8 cellular contexts compared by ENCODE assay signal in the genomic region with DNA sequence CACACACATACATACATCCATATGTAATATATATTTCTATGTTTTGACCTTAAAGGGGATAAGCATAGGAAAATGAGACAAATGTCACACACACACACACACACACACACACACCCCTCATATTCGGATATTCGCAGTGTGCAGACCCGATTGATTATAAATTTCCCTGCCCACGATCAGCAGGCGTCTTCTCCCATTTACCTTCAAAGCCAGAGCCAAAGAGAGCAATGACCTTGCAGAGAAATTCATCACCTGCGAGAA. TPM values are rescaled to one million over a fixed set of nuclear protein-coding genes. Genes with fewer than 3 reads are reported as not detected.
DNase-seq lines count a peak whose midpoint lies in the region; ATAC-seq and TF ChIP-seq lines count a peak whose summit lies in the region.

No MANE protein-coding gene starts in this region.

- TF ChIP-seq POLR2A in gastroesophageal sphincter (IDR thresholded peaks at IDR 0.05) = no peak

- intact Hi-C loops in psoas muscle (cut with DNase I) = no loop called here

- TF ChIP-seq CTCF in VCaP (conservative IDR thresholded peaks at IDR 0.05) = no peak
- TF ChIP-seq CTCF in gastroesophageal sphincter (IDR thresholded peaks at IDR 0.05) = no peak
- TF ChIP-seq CTCF in psoas muscle (IDR thresholded peaks at IDR 0.05) = no peak

- WGBS in gastroesophageal sphincter (ENCODE audit: low coverage in 1 of 2), 2 donors = 19% methylated on average over 4 to 5 of the region's 6 CpGs
- WGBS in psoas muscle, 3 donors = 23 to 30% (median 26%) methylated on average over 6 of the region's 6 CpGs

- DNase-seq in psoas muscle = no peak
- DNase-seq in medulla oblongata (ENCODE audit: extremely low spot score) = no peak
- no peak for DNase-seq in NCI-H1436 (lab: John Stamatoyannopoulos, UW)
- DNase-seq in HuH-7 (ENCODE audit: low spot score) = no peak

- TF ChIP-seq EP300 in gastroesophageal sphincter (IDR thresholded peaks at IDR 0.05) = no peak

- peak overlapping the region; percentile 33 for H3K4me3 ChIP-seq in GM08714 (ENCODE audit: low read length)
- peak overlapping the region; percentile 61 to 71 for H3K4me3 ChIP-seq in gastroesophageal sphincter
- H3K4me3 ChIP-seq in psoas muscle = peak overlapping the region; percentile 68

- H3K27me3 ChIP-seq in gastroesophageal sphincter (no peaks in the 10 kb centered on the region), psoas muscle (ENCODE audit: insufficient read depth in 3 of 3, low read length in 2 of 3) (peaks cover 0 to 26% (median 4%) of the 10 kb centered on the region in 3 donors)

- H3K9me3 ChIP-seq in gastroesophageal sphincter (no peaks in the 10 kb centered on the region), psoas muscle (no peaks in the 10 kb centered on the region)

- H3K36me3 ChIP-seq in gastroesophageal sphincter = no peaks in the 10 kb centered on the region
- no peaks in the 10 kb centered on the region for H3K36me3 ChIP-seq in psoas muscle (ENCODE audit: insufficient read depth in 1 of 2, low read depth in 1 of 2)

- H3K4me1 ChIP-seq in gastroesophageal sphincter (peaks cover 0 to 23% (median 0%) of the 10 kb centered on the region in 3 donors), psoas muscle (no peaks in the 10 kb centered on the region)

- ATAC-seq in gastroesophageal sphincter (no peak), psoas muscle (no peak), HG02798 (IDR thresholded peaks at IDR 0.05; ENCODE audit: poor library complexity, unreplicated experiment) (no peak)

- H3K27ac ChIP-seq in VCaP = peak overlapping the region; percentile 60; the same call in 1 of the 2 replicates
- H3K27ac ChIP-seq in gastroesophageal sphincter = peak overlapping the region in 3 of 4 donors; percentile 38 to 73 (median 60)
- no peak overlapping the region for H3K27ac ChIP-seq in psoas muscle

RNA-seq across cellular contexts. Expression of a gene that starts 0.5 kb away (rescaled TPM):
- total RNA-seq in gastroesophageal sphincter (1 to 10 TPM; 2.4 to 4.3 (median 2.7) TPM), psoas muscle (1 to 10 TPM; 1.2 to 3.0 (median 1.5) TPM)
- polyA plus RNA-seq in psoas muscle = under 1 TPM; 0.30 to 0.58 (median 0.49) TPM
